Comparison of ENCODE assay signal across 1 cellular context in the genomic region with DNA sequence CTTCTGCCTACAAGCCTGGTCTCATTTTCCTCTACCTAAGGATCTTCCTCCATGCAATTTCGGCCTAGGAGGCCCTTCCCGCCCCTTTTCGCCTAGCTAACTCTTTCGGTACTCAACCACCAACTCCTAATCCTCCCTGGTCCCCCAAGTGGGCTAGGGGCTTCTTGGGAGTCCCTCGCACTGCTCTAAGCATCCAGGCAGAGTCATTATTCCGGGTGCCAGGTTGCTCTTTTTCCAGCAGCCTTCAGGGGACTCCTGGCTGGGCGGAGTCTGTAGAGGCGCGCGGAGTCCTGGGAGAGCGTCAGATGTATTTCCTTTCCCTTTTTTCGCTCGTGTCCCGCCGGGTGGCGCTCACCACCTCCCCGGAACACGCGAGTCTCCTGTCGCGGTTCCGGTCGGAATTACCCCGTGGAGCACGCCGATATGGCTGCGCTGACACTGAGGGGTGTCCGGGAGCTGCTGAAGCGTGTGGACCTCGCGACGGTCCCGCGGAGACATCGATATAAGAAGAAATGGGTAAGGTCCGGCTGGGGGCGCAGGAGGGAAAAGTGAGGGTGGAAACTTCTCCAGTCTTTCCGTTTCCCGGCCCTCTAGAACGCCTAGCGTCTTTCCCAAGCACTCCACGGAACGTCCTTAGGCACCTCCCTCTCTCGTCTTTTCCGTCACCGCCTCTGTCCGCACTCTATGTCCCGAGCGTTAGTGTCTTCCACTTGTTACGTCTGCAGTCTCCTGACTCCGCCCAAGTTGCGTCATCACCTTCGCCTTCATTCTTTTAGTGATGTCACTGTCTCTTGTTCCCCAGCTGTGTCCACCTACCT.
TF ChIP-seq lines count a peak whose summit lies in the region.

A gene (plus strand): TSS at position 404 of the 818 bp plus-strand sequence. CDS start 20 bp downstream, at position 424.

TF ChIP-seq in HepG2, 621 proteins besides CTCF, POLR2A, EP300 and RAD21 (continued from another document and continues in another):
- TF ChIP-seq RBM22 (optimal IDR thresholded peaks at IDR 0.05; ENCODE audit: low read length) (no peak), HNRNPH1 (optimal IDR thresholded peaks at IDR 0.05; ENCODE audit: low read depth, low read length) (no peak), ZNF562 (CRISPR knock-in tag; IDR thresholded peaks at IDR 0.05; ENCODE audit: borderline replicate concordance) (no peak), NR2C2 (CRISPR knock-in tag; IDR thresholded peaks at IDR 0.05; ENCODE audit: borderline replicate concordance) (peak; percentile 24; the same call in 1 of the 2 replicates), ZNF253 (CRISPR knock-in tag; IDR thresholded peaks at IDR 0.05; ENCODE audit: borderline replicate concordance) (no peak), MXD4 (CRISPR knock-in tag; IDR thresholded peaks at IDR 0.05) (peak; percentile 92), ZNF790 (CRISPR knock-in tag; IDR thresholded peaks at IDR 0.05; ENCODE audit: borderline replicate concordance) (no peak; the same call in 1 of the 2 replicates), ZNF782 (CRISPR knock-in tag; IDR thresholded peaks at IDR 0.05; ENCODE audit: borderline replicate concordance) (peak; percentile 74; the same call in 1 of the 2 replicates), ZNF24 (IDR thresholded peaks at IDR 0.05) (no peak), SMAD9 (CRISPR knock-in tag; IDR thresholded peaks at IDR 0.05) (no peak), ZFP82 (CRISPR knock-in tag; IDR thresholded peaks at IDR 0.05; ENCODE audit: borderline replicate concordance) (0 out of 2 replicates have a peak, but pooled peaks have one; percentile 51), ZSCAN20 (CRISPR knock-in tag; IDR thresholded peaks at IDR 0.05; ENCODE audit: borderline replicate concordance) (no peak), CBX1 (IDR thresholded peaks at IDR 0.05; ENCODE audit: low read depth) (no peak), ZBTB7B (CRISPR knock-in tag; IDR thresholded peaks at IDR 0.05) (0 out of 2 replicates have a peak, but pooled peaks have one; percentile 53), ARNT2 (CRISPR knock-in tag; IDR thresholded peaks at IDR 0.05; ENCODE audit: low read depth) (peak; percentile 77; the same call in 1 of the 2 replicates), KDM5A (IDR thresholded peaks at IDR 0.05; ENCODE audit: borderline replicate concordance, low read length) (peak; percentile 88), ELF3 (CRISPR knock-in tag; IDR thresholded peaks at IDR 0.05) (peak; percentile 82), ZNF605 (CRISPR knock-in tag; IDR thresholded peaks at IDR 0.05) (peak; percentile 78), TAF15 (IDR thresholded peaks at IDR 0.05; ENCODE audit: low read depth, low read length, poor library complexity, severe bottlenecking) (no peak), TEAD2 (CRISPR knock-in tag; IDR thresholded peaks at IDR 0.05) (no peak), ZNF598 (CRISPR knock-in tag; IDR thresholded peaks at IDR 0.05; ENCODE audit: borderline replicate concordance) (no peak), KAT8 (CRISPR knock-in tag; IDR thresholded peaks at IDR 0.05) (peak; percentile 91), ERF (CRISPR knock-in tag; IDR thresholded peaks at IDR 0.05) (peak; percentile 80), HOXD1 (CRISPR knock-in tag; IDR thresholded peaks at IDR 0.05) (no peak), SNAPC2 (CRISPR knock-in tag; IDR thresholded peaks at IDR 0.05) (peak; percentile 53; the same call in 1 of the 2 replicates), STAT5B (CRISPR knock-in tag; IDR thresholded peaks at IDR 0.05) (no peak), ZNF230 (CRISPR knock-in tag; IDR thresholded peaks at IDR 0.05) (no peak), MBNL3 (CRISPR knock-in tag; conservative IDR thresholded peaks at IDR 0.05) (no peak), ZBTB1 (CRISPR knock-in tag; IDR thresholded peaks at IDR 0.05; ENCODE audit: borderline replicate concordance) (no peak), ZMAT3 (CRISPR knock-in tag; conservative IDR thresholded peaks at IDR 0.05) (peak; percentile 72; the same call in 1 of the 2 replicates), ZNF766 (CRISPR knock-in tag; IDR thresholded peaks at IDR 0.05; ENCODE audit: borderline replicate concordance) (peak; percentile 71; the same call in 1 of the 2 replicates), ZNF556 (CRISPR knock-in tag; IDR thresholded peaks at IDR 0.05; ENCODE audit: borderline replicate concordance) (peak; percentile 83; the same call in 1 of the 2 replicates), ZNF510 (CRISPR knock-in tag; IDR thresholded peaks at IDR 0.05; ENCODE audit: low read depth) (no peak; the same call in 1 of the 2 replicates), ZBTB7A (CRISPR knock-in tag; IDR thresholded peaks at IDR 0.05) (0 out of 2 replicates have a peak, but pooled peaks have one; percentile 38), NFYB (CRISPR knock-in tag; IDR thresholded peaks at IDR 0.05) (no peak), CBFB (CRISPR knock-in tag; IDR thresholded peaks at IDR 0.05) (0 out of 2 replicates have a peak, but pooled peaks have one; percentile 58)
- TF ChIP-seq, protein P1, sequence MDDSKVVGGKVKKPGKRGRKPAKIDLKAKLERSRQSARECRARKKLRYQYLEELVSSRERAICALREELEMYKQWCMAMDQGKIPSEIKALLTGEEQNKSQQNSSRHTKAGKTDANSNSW (CRISPR knock-in tag; IDR thresholded peaks at IDR 0.05; ENCODE audit: borderline replicate concordance) = no peak
- TF ChIP-seq, protein P2, sequence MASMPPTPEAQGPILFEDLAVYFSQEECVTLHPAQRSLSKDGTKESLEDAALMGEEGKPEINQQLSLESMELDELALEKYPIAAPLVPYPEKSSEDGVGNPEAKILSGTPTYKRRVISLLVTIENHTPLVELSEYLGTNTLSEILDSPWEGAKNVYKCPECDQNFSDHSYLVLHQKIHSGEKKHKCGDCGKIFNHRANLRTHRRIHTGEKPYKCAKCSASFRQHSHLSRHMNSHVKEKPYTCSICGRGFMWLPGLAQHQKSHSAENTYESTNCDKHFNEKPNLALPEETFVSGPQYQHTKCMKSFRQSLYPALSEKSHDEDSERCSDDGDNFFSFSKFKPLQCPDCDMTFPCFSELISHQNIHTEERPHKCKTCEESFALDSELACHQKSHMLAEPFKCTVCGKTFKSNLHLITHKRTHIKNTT (CRISPR knock-in tag; IDR thresholded peaks at IDR 0.05) = no peak
- TF ChIP-seq, protein P3, sequence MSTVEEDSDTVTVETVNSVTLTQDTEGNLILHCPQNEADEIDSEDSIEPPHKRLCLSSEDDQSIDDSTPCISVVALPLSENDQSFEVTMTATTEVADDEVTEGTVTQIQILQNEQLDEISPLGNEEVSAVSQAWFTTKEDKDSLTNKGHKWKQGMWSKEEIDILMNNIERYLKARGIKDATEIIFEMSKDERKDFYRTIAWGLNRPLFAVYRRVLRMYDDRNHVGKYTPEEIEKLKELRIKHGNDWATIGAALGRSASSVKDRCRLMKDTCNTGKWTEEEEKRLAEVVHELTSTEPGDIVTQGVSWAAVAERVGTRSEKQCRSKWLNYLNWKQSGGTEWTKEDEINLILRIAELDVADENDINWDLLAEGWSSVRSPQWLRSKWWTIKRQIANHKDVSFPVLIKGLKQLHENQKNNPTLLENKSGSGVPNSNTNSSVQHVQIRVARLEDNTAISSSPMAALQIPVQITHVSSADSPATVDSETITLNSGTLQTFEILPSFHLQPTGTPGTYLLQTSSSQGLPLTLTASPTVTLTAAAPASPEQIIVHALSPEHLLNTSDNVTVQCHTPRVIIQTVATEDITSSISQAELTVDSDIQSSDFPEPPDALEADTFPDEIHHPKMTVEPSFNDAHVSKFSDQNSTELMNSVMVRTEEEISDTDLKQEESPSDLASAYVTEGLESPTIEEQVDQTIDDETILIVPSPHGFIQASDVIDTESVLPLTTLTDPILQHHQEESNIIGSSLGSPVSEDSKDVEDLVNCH (CRISPR knock-in tag; IDR thresholded peaks at IDR 0.05) = no peak
- TF ChIP-seq, protein P4, sequence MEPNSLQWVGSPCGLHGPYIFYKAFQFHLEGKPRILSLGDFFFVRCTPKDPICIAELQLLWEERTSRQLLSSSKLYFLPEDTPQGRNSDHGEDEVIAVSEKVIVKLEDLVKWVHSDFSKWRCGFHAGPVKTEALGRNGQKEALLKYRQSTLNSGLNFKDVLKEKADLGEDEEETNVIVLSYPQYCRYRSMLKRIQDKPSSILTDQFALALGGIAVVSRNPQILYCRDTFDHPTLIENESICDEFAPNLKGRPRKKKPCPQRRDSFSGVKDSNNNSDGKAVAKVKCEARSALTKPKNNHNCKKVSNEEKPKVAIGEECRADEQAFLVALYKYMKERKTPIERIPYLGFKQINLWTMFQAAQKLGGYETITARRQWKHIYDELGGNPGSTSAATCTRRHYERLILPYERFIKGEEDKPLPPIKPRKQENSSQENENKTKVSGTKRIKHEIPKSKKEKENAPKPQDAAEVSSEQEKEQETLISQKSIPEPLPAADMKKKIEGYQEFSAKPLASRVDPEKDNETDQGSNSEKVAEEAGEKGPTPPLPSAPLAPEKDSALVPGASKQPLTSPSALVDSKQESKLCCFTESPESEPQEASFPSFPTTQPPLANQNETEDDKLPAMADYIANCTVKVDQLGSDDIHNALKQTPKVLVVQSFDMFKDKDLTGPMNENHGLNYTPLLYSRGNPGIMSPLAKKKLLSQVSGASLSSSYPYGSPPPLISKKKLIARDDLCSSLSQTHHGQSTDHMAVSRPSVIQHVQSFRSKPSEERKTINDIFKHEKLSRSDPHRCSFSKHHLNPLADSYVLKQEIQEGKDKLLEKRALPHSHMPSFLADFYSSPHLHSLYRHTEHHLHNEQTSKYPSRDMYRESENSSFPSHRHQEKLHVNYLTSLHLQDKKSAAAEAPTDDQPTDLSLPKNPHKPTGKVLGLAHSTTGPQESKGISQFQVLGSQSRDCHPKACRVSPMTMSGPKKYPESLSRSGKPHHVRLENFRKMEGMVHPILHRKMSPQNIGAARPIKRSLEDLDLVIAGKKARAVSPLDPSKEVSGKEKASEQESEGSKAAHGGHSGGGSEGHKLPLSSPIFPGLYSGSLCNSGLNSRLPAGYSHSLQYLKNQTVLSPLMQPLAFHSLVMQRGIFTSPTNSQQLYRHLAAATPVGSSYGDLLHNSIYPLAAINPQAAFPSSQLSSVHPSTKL (CRISPR knock-in tag; IDR thresholded peaks at IDR 0.05) = peak; percentile 73
- TF ChIP-seq, protein P5, sequence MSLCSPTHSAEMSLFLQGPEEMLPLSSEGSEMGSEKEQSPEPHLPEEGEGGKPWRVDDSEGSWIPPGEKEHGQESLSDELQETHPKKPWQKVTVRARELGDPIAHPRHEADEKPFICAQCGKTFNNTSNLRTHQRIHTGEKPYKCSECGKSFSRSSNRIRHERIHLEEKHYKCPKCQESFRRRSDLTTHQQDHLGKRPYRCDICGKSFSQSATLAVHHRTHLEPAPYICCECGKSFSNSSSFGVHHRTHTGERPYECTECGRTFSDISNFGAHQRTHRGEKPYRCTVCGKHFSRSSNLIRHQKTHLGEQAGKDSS (CRISPR knock-in tag; IDR thresholded peaks at IDR 0.05; ENCODE audit: borderline replicate concordance, low read depth) = peak; percentile 70
- TF ChIP-seq, protein P6, sequence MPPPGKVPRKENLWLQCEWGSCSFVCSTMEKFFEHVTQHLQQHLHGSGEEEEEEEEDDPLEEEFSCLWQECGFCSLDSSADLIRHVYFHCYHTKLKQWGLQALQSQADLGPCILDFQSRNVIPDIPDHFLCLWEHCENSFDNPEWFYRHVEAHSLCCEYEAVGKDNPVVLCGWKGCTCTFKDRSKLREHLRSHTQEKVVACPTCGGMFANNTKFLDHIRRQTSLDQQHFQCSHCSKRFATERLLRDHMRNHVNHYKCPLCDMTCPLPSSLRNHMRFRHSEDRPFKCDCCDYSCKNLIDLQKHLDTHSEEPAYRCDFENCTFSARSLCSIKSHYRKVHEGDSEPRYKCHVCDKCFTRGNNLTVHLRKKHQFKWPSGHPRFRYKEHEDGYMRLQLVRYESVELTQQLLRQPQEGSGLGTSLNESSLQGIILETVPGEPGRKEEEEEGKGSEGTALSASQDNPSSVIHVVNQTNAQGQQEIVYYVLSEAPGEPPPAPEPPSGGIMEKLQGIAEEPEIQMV (CRISPR knock-in tag; IDR thresholded peaks at IDR 0.05; ENCODE audit: low read depth) = no peak
- TF ChIP-seq, protein P7, sequence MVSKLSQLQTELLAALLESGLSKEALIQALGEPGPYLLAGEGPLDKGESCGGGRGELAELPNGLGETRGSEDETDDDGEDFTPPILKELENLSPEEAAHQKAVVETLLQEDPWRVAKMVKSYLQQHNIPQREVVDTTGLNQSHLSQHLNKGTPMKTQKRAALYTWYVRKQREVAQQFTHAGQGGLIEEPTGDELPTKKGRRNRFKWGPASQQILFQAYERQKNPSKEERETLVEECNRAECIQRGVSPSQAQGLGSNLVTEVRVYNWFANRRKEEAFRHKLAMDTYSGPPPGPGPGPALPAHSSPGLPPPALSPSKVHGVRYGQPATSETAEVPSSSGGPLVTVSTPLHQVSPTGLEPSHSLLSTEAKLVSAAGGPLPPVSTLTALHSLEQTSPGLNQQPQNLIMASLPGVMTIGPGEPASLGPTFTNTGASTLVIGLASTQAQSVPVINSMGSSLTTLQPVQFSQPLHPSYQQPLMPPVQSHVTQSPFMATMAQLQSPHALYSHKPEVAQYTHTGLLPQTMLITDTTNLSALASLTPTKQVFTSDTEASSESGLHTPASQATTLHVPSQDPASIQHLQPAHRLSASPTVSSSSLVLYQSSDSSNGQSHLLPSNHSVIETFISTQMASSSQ (IDR thresholded peaks at IDR 0.05; ENCODE audit: low read depth) = 0 out of 2 replicates have a peak, but pooled peaks have one; percentile 25
- TF ChIP-seq, protein P7 (CRISPR knock-in tag; IDR thresholded peaks at IDR 0.05; ENCODE audit: borderline replicate concordance) = peak; percentile 29; the same call in 1 of the 2 replicates
- TF ChIP-seq, protein P8, sequence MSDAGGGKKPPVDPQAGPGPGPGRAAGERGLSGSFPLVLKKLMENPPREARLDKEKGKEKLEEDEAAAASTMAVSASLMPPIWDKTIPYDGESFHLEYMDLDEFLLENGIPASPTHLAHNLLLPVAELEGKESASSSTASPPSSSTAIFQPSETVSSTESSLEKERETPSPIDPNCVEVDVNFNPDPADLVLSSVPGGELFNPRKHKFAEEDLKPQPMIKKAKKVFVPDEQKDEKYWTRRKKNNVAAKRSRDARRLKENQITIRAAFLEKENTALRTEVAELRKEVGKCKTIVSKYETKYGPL (CRISPR knock-in tag; IDR thresholded peaks at IDR 0.05) = peak; percentile 74
